Comparison of ENCODE assay signal across 1 cellular context in the genomic region with DNA sequence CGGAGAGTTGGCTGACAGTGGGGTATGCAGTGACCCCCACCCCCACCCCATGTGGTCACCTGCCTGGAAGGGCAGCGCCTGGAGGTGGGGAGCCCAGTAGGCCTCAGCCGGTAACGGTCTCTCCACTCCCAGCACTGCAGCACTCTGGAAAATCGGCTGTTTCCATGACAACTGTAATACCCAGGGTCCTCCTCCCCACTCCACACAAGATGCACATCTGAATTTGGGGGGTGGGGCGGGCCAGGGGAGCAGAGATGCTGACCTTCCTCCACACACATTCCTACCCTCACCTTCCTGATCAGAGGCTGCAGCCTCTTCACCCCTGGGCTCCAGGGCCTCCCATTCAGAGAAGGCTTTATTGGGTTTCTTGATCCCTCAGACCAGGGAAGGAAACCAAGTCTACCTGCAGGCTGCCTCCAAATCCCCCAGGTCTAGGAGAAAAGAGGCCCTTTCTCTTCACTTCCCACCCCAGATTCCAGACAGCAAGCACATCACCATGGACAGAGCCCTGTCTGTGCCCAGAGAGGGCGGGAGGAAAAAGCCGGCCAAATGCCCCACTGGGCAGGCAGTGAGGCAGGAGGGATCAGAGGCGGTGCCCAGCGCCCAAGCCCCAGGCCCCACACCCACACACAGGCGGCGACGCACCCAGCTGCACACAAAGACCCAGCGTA.
TF ChIP-seq lines count a peak whose summit lies in the region.

No MANE protein-coding gene starts in this region.

TF ChIP-seq in SK-N-SH, 30 proteins besides CTCF, POLR2A, EP300 and RAD21 (continued from another document):
- TF ChIP-seq, protein P1, sequence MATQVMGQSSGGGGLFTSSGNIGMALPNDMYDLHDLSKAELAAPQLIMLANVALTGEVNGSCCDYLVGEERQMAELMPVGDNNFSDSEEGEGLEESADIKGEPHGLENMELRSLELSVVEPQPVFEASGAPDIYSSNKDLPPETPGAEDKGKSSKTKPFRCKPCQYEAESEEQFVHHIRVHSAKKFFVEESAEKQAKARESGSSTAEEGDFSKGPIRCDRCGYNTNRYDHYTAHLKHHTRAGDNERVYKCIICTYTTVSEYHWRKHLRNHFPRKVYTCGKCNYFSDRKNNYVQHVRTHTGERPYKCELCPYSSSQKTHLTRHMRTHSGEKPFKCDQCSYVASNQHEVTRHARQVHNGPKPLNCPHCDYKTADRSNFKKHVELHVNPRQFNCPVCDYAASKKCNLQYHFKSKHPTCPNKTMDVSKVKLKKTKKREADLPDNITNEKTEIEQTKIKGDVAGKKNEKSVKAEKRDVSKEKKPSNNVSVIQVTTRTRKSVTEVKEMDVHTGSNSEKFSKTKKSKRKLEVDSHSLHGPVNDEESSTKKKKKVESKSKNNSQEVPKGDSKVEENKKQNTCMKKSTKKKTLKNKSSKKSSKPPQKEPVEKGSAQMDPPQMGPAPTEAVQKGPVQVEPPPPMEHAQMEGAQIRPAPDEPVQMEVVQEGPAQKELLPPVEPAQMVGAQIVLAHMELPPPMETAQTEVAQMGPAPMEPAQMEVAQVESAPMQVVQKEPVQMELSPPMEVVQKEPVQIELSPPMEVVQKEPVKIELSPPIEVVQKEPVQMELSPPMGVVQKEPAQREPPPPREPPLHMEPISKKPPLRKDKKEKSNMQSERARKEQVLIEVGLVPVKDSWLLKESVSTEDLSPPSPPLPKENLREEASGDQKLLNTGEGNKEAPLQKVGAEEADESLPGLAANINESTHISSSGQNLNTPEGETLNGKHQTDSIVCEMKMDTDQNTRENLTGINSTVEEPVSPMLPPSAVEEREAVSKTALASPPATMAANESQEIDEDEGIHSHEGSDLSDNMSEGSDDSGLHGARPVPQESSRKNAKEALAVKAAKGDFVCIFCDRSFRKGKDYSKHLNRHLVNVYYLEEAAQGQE (IDR thresholded peaks at IDR 0.05; ENCODE audit: low read depth, low read length), result peak; percentile 90
